ENCODE assay signal across 33 cellular contexts in the genomic region with DNA sequence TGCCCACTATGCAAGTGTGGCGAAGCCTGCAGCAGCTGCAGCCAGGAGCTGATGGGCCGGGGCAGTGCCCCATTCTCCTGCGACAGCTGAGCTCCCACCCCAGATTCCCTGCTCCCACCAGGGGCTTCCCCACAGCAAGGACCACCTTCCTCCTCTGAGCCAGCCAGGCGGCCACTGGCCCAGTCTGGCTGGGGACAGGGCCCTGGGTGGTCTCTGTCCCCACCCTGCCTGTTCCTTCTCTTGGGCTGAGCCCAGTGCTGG. TPM values are rescaled to one million over a fixed set of nuclear protein-coding genes. Genes with fewer than 3 reads are reported as not detected.
"Had no signal": no experiment of that assay in that cellular context is flagged by ENCODE, and none has a peak within 500 bp of the region (broad histone marks: within the 10 kb centered on the region; RNA-seq: fewer than 3 reads in every experiment).

No MANE protein-coding gene starts in this region.

- H3K36me3 ChIP-seq: brain microvascular endothelial cell, gastrocnemius medialis, heart left ventricle had no signal

- DNase-seq: activated CD4-positive, alpha-beta memory T cell treated with anti-CD3 and anti-CD28 coated beads for 36 hours; activated CD4-positive, alpha-beta T cell treated with anti-CD3 and anti-CD28 coated beads for 36 hours; activated CD4-positive, alpha-beta T cell treated with anti-CD3 and anti-CD28 coated beads, Interleukin-2, amount 10 ng/mL, durations not matched to agents 24 days and 14 days; activated CD4-positive, CD25-positive, alpha-beta regulatory T cell; activated CD4-positive, CD25-positive, alpha-beta regulatory T cell treated with anti-CD3 and anti-CD28 coated beads, Interleukin-2, amount 50 U/mL, for 72 hours; activated CD8-positive, alpha-beta memory T cell treated with anti-CD3 and anti-CD28 coated beads, Interleukin-2, amount 10 ng/mL, durations not matched to agents 7 days and 5 days; activated CD8-positive, alpha-beta memory T cell treated with anti-CD3 and anti-CD28 coated beads, Interleukin-2, amount 50 U/mL, for 4 hours; activated CD8-positive, alpha-beta T cell treated with anti-CD3 and anti-CD28 coated beads, Interleukin-2, amount 10 ng/mL, durations not matched to agents 7 days and 5 days; activated effector memory CD4-positive, alpha-beta T cell treated with anti-CD3 and anti-CD28 coated beads, Interleukin-2, amount 50 U/mL, for 16 hours; activated naive CD4-positive, alpha-beta T cell treated with anti-CD3 and anti-CD28 coated beads for 36 hours; activated naive CD8-positive, alpha-beta T cell treated with anti-CD3 and anti-CD28 coated beads, Interleukin-2, amount 10 ng/mL, durations not matched to agents 7 days and 5 days; activated T-cell treated with anti-CD3 and anti-CD28 coated beads, Interleukin-2, amount 50 U/mL, for 1 hour; activated T-cell treated with anti-CD3 and anti-CD28 coated beads, Interleukin-2, amount 50 U/mL, for 48 hours; amniotic stem cell; brain microvascular endothelial cell; dorsolateral prefrontal cortex; effector memory CD4-positive, alpha-beta T cell; foreskin fibroblast; gastrocnemius medialis; glutamatergic neuron; heart left ventricle; T-helper 2 cell had no signal

- H3K9me3 Mint-ChIP-seq: activated CD4-positive, alpha-beta memory T cell treated with anti-CD3 and anti-CD28 coated beads for 36 hours; activated CD4-positive, alpha-beta T cell treated with anti-CD3 and anti-CD28 coated beads, Interleukin-2, amount 10 ng/mL, durations not matched to agents 24 days and 14 days; activated naive CD4-positive, alpha-beta T cell treated with anti-CD3 and anti-CD28 coated beads for 36 hours; activated naive CD4-positive, alpha-beta T cell treated with anti-CD3 and anti-CD28 coated beads, Interleukin-2, amount 50 U/mL, for 24 hours; activated naive CD8-positive, alpha-beta T cell treated with anti-CD3 and anti-CD28 coated beads, Interleukin-2, amount 10 ng/mL, durations not matched to agents 7 days and 5 days; activated T-helper 1 cell treated with anti-CD3 and anti-CD28 coated beads, Interleukin-12 subunit alpha, Interleukin-12 subunit beta, Interleukin-2, Interleukin-4 antibody, amounts not matched to agents 30 ng/mL and 10 ng/mL and 1 ng/mL, durations not matched to agents 14 hours and 24 hours and 36 hours; activated T-helper 2 cell treated with anti-CD3 and anti-CD28 coated beads, Interferon-gamma antibody, Interleukin-2, Interleukin-4, amounts not matched to agents 10 μg/mL and 5 μg/mL and 100 μg/mL, durations not matched to agents 14 hours and 24 hours and 36 hours; central memory CD8-positive, alpha-beta T cell; dendritic cell treated with granulocyte-macrophage colony-stimulating factor and Interleukin-4, amounts not matched to agents 40 ng/mL and 50 ng/mL, for 4 days; endodermal cell had no signal

- H3K36me3 Mint-ChIP-seq: activated CD4-positive, alpha-beta memory T cell treated with anti-CD3 and anti-CD28 coated beads for 36 hours; activated CD8-positive, alpha-beta memory T cell treated with anti-CD3 and anti-CD28 coated beads, Interleukin-2, amount 10 ng/mL, durations not matched to agents 7 days and 5 days; activated naive CD8-positive, alpha-beta T cell treated with anti-CD3 and anti-CD28 coated beads, Interleukin-2, amount 10 ng/mL, durations not matched to agents 7 days and 5 days had no signal

- H3K4me3 ChIP-seq: coronary artery, dorsolateral prefrontal cortex, gastrocnemius medialis, heart left ventricle had no signal

- H3K27ac ChIP-seq: brain microvascular endothelial cell, coronary artery, dorsolateral prefrontal cortex, gastrocnemius medialis, heart left ventricle had no signal

- ATAC-seq: activated CD4-positive, alpha-beta T cell treated with anti-CD3 and anti-CD28 coated beads for 36 hours; activated CD8-positive, alpha-beta memory T cell treated with anti-CD3 and anti-CD28 coated beads, Interleukin-2, amount 10 ng/mL, durations not matched to agents 7 days and 5 days; activated CD8-positive, alpha-beta T cell treated with anti-CD3 and anti-CD28 coated beads, Interleukin-2, amount 10 ng/mL, durations not matched to agents 7 days and 5 days; gastrocnemius medialis; heart left ventricle had no signal

- FAIRE-seq: astrocyte, bronchial epithelial cell had no signal

- H3K9me3 ChIP-seq: gastrocnemius medialis, heart left ventricle had no signal

- H3K27ac Mint-ChIP-seq: activated CD4-positive, alpha-beta memory T cell treated with anti-CD3 and anti-CD28 coated beads for 36 hours; activated CD4-positive, alpha-beta T cell treated with anti-CD3 and anti-CD28 coated beads for 36 hours; activated CD4-positive, alpha-beta T cell treated with anti-CD3 and anti-CD28 coated beads, Interleukin-2, amount 10 ng/mL, durations not matched to agents 24 days and 14 days; activated CD8-positive, alpha-beta memory T cell treated with anti-CD3 and anti-CD28 coated beads, Interleukin-2, amount 10 ng/mL, durations not matched to agents 7 days and 5 days; activated CD8-positive, alpha-beta T cell treated with anti-CD3 and anti-CD28 coated beads, Interleukin-2, amount 10 ng/mL, durations not matched to agents 7 days and 5 days; activated naive CD4-positive, alpha-beta T cell treated with anti-CD3 and anti-CD28 coated beads for 36 hours; activated naive CD4-positive, alpha-beta T cell treated with anti-CD3 and anti-CD28 coated beads, Interleukin-2, amount 50 U/mL, for 24 hours; activated naive CD8-positive, alpha-beta T cell treated with anti-CD3 and anti-CD28 coated beads, Interleukin-2, amount 10 ng/mL, durations not matched to agents 7 days and 5 days; activated T-helper 1 cell treated with anti-CD3 and anti-CD28 coated beads, Interleukin-12 subunit alpha, Interleukin-12 subunit beta, Interleukin-2, Interleukin-4 antibody, amounts not matched to agents 30 ng/mL and 10 ng/mL and 1 ng/mL, durations not matched to agents 14 hours and 24 hours and 36 hours; activated T-helper 2 cell treated with anti-CD3 and anti-CD28 coated beads, Interferon-gamma antibody, Interleukin-2, Interleukin-4, amounts not matched to agents 10 μg/mL and 5 μg/mL and 100 μg/mL, durations not matched to agents 14 hours and 24 hours and 36 hours; dendritic cell treated with granulocyte-macrophage colony-stimulating factor and Interleukin-4, amounts not matched to agents 40 ng/mL and 50 ng/mL, for 4 days; endodermal cell had no signal

RNA-seq across cellular contexts. Expression of a gene that starts 5.6 kb away (rescaled TPM):
- total RNA-seq: epithelial cell of proximal tubule, esophagus mucosa had no signal
